In genomic region chr7:2824678-2825461, GRCh38 we compare ENCODE assay signal across 9 cellular contexts. TPM values are rescaled to one million over a fixed set of nuclear protein-coding genes. Genes with fewer than 3 reads are reported as not detected.
DNase-seq lines count a peak whose midpoint lies in the region; ATAC-seq lines count a peak whose summit lies in the region.
"Had no signal": no experiment of that assay in that cellular context is flagged by ENCODE, and none has a peak within 500 bp of the region (broad histone marks: within the 10 kb centered on the region; RNA-seq: fewer than 3 reads in every experiment).

No MANE protein-coding gene starts in this region.

- no peaks in the 10 kb centered on the region for H3K9me2 ChIP-seq in GM23248 (ENCODE audit: insufficient read depth)

- H3K79me2 ChIP-seq in GM23248 (ENCODE audit: insufficient read depth): peaks cover 80% of the 10 kb centered on the region

- H3K4me3 Mint-ChIP-seq in activated CD4-positive, alpha-beta T cell treated with anti-CD3 and anti-CD28 coated beads for 36 hours: no peak overlapping the region
- H3K4me3 Mint-ChIP-seq: CD8-positive, alpha-beta memory T cell had no signal

- peaks cover 50% of the 10 kb centered on the region for H3F3A ChIP-seq in GM23248 (ENCODE audit: insufficient read depth)

- 71% methylated on average over 16 of the region's 16 CpGs for WGBS in right cardiac atrium
- WGBS in GM23248 (ENCODE audit: low coverage in 1 of 2, low lambda C conversion rate in 2 of 2, missing lambda C conversion rate in 2 of 2), 2 experiments: 94 to 97% methylated on average over 16 of the region's 16 CpGs

- no peaks in the 10 kb centered on the region for H4K20me1 ChIP-seq in GM23248 (ENCODE audit: insufficient read depth)

- POLR2A ChIA-PET in activated CD4-positive, alpha-beta T cell treated with anti-CD3 and anti-CD28 coated beads for 36 hours (lab: Charles Lee): no interaction called here

- peak; percentile 44 for ATAC-seq in GM21381 (IDR thresholded peaks at IDR 0.05; ENCODE audit: unreplicated experiment)
- no peak for ATAC-seq in right cardiac atrium
- no peak for ATAC-seq in activated CD4-positive, alpha-beta T cell treated with anti-CD3 and anti-CD28 coated beads for 36 hours

- H3K27me3 ChIP-seq in right cardiac atrium (ENCODE audit: control insufficient read depth, insufficient read depth) (no peaks in the 10 kb centered on the region), GM23248 (replicated peaks; ENCODE audit: insufficient read depth) (no peaks in the 10 kb centered on the region)

- H3K9ac ChIP-seq in GM23248: no peak overlapping the region

- H3K9me3 ChIP-seq in right cardiac atrium (ENCODE audit: control insufficient read depth, low read length): no peaks in the 10 kb centered on the region
- no peaks in the 10 kb centered on the region for H3K9me3 ChIP-seq in GM23248 (ENCODE audit: low read depth)

- no peak overlapping the region for H3K4me3 ChIP-seq in right cardiac atrium (ENCODE audit: low read length)
- no peak overlapping the region for H3K4me3 ChIP-seq in GM23248

- no peaks in the 10 kb centered on the region for H3K36me3 Mint-ChIP-seq in activated CD4-positive, alpha-beta T cell treated with anti-CD3 and anti-CD28 coated beads for 36 hours (ENCODE audit: low read depth)

- no peaks in the 10 kb centered on the region for H3K27me3 Mint-ChIP-seq in activated CD4-positive, alpha-beta T cell treated with anti-CD3 and anti-CD28 coated beads for 36 hours
- H3K27me3 Mint-ChIP-seq: CD8-positive, alpha-beta memory T cell had no signal

- H3K4me2 ChIP-seq in GM23248 (ENCODE audit: unreplicated experiment): no peak overlapping the region

- H3K9me3 Mint-ChIP-seq in activated CD4-positive, alpha-beta T cell treated with anti-CD3 and anti-CD28 coated beads for 36 hours (ENCODE audit: low read depth): no peaks in the 10 kb centered on the region
- H3K9me3 Mint-ChIP-seq: CD8-positive, alpha-beta memory T cell had no signal

- CTCF ChIA-PET in activated CD4-positive, alpha-beta T cell treated with anti-CD3 and anti-CD28 coated beads for 36 hours (lab: Charles Lee): interaction anchor here (0.6 kb wide), 1 partner anchor 145 kb away, joined by 3 read pairs; no protein-coding TSS in a partner anchor

- H2AFZ ChIP-seq in GM23248: no peak overlapping the region

- H3K4me1 Mint-ChIP-seq in activated CD4-positive, alpha-beta T cell treated with anti-CD3 and anti-CD28 coated beads for 36 hours: peaks cover 36% of the 10 kb centered on the region

- peak; percentile 79 for DNase-seq in COLO668 (lab: John Stamatoyannopoulos, UW; ENCODE audit: unreplicated experiment)
- DNase-seq in LHCN-M2 (ENCODE audit: low read depth): peak; percentile 64
- no peak for DNase-seq in right cardiac atrium
- DNase-seq in NOMO-1 (lab: John Stamatoyannopoulos, UW; ENCODE audit: unreplicated experiment in 2 of 2): no peak
- no peak for DNase-seq in activated CD4-positive, alpha-beta T cell treated with anti-CD3 and anti-CD28 coated beads for 36 hours
- no peak for DNase-seq in KBM-7
- no peak for DNase-seq in GM23248
- DNase-seq: CD8-positive, alpha-beta memory T cell had no signal

- intact Hi-C loops in right cardiac atrium (cut with DNase I): no loop called here
- intact Hi-C loops in activated CD4-positive, alpha-beta T cell treated with anti-CD3 and anti-CD28 coated beads for 36 hours (cut with DNase I, micrococcal nuclease): no loop called here

- H3K27ac ChIP-seq in right cardiac atrium (ENCODE audit: low read length): peak overlapping the region; percentile 25
- no peak overlapping the region for H3K27ac ChIP-seq in GM23248

- H3K4me1 ChIP-seq in right cardiac atrium (ENCODE audit: control insufficient read depth, insufficient read depth, low read length) (peaks cover 23% of the 10 kb centered on the region), GM23248 (ENCODE audit: insufficient read depth) (peaks cover 58% of the 10 kb centered on the region)

- no peaks in the 10 kb centered on the region for H3K36me3 ChIP-seq in GM23248 (ENCODE audit: low read depth)

- no peak overlapping the region for H3K27ac Mint-ChIP-seq in activated CD4-positive, alpha-beta T cell treated with anti-CD3 and anti-CD28 coated beads for 36 hours

- in situ Hi-C loops in KBM-7 (cut with MboI; ENCODE audit: low pct_unique_long_range_greater_than_20kb, low sequenced_read_pairs): no loop called here
- in situ Hi-C loops in GM23248 (cut with MboI): no loop called here

RNA-seq across cellular contexts. Expression of gene GNA12, which starts 19.2 kb away (rescaled TPM):
- total RNA-seq in LHCN-M2 (2014; rRNA removed): 15.1 and 20.6 TPM in 2 replicates
- polyA plus RNA-seq in LHCN-M2 (2012): 58.1 TPM
- 10 to 100 TPM; 60.8 to 68.1 (median 64.4) TPM for total RNA-seq in right cardiac atrium
- 32.8 TPM for polyA plus RNA-seq in right cardiac atrium
- 10 to 100 TPM; 19.5 to 22.6 TPM for total RNA-seq in activated CD4-positive, alpha-beta T cell treated with anti-CD3 and anti-CD28 coated beads for 36 hours
- total RNA-seq in GM23248 (2014; rRNA removed; shearing (Covaris generic)): 13.8 and 24.3 TPM in 2 replicates
- 11.2 and 11.5 TPM in 2 replicates for polyA plus RNA-seq in GM23248 (2016; fragmentation: Nextera tagmentation; extraction: Ambion mirVana)

Comparison
In these comparisons a context has a peak if more than half of its experiments do, and no peak if none do; other contexts are left out.
1. DNase-seq: peak in COLO668 (single experiment) and LHCN-M2 (single experiment); none in right cardiac atrium (0 of 3), NOMO-1 (0 of 2), activated CD4-positive, alpha-beta T cell treated with anti-CD3 and anti-CD28 coated beads for 36 hours (single experiment), KBM-7 (single experiment) and GM23248 (single experiment).